ENCODE assay signal across 18 cellular contexts in genomic region chr19:1126984-1127760, GRCh38. TPM values are rescaled to one million over a fixed set of nuclear protein-coding genes. Genes with fewer than 3 reads are reported as not detected.
A peak's percentile ranks its signal among the peaks of the same experiment; 100 is the strongest.
DNase-seq lines count a peak whose midpoint lies in the region; ATAC-seq and TF ChIP-seq lines count a peak whose summit lies in the region.
"Had no signal": no experiment of that assay in that cellular context is flagged by ENCODE, and none has a peak within 500 bp of the region (broad histone marks: within the 10 kb centered on the region; RNA-seq: fewer than 3 reads in every experiment).

No MANE protein-coding gene starts in this region.

- ATAC-seq in stimulated activated naive B cell treated with anti-CD40 and anti-IgM and Interleukin-4, amounts not matched to agents 10 μg/mL and 1 μg/mL and 100 μg/mL, for 72 hours (replicated peaks): no peak
- ATAC-seq in HG03442 (IDR thresholded peaks at IDR 0.05; ENCODE audit: unreplicated experiment) (no peak), HG03159 (IDR thresholded peaks at IDR 0.05; ENCODE audit: unreplicated experiment) (no peak)

- H3K36me3 ChIP-seq in esophagus squamous epithelium: peaks cover 40 to 77% (median 44%) of the 10 kb centered on the region in 3 donors

- peaks cover 1% of the 10 kb centered on the region for H3K36me3 Mint-ChIP-seq in activated naive CD4-positive, alpha-beta T cell treated with anti-CD3 and anti-CD28 coated beads, Interleukin-2, amount 50 U/mL, for 24 hours
- H3K36me3 Mint-ChIP-seq in activated CD4-positive, alpha-beta memory T cell treated with anti-CD3 and anti-CD28 coated beads for 36 hours: peaks cover 26% of the 10 kb centered on the region
- peaks cover 21 to 33% of the 10 kb centered on the region in 2 donors for H3K36me3 Mint-ChIP-seq in stimulated activated naive B cell treated with anti-CD40 and anti-IgM and Interleukin-4, amounts not matched to agents 10 μg/mL and 1 μg/mL and 100 μg/mL, for 72 hours
- H3K36me3 Mint-ChIP-seq: CD4-positive, CD25-positive, alpha-beta regulatory T cell had no signal

- no peak for DNase-seq in activated naive CD4-positive, alpha-beta T cell treated with anti-CD3 and anti-CD28 coated beads, Interleukin-2, amount 50 U/mL, for 16 hours
- no peak for DNase-seq in activated CD4-positive, alpha-beta memory T cell treated with anti-CD3 and anti-CD28 coated beads for 36 hours
- no peak for DNase-seq in esophagus squamous epithelium (lab: John Stamatoyannopoulos, UW)
- DNase-seq in stimulated activated naive B cell treated with anti-CD40 and anti-IgM and Interleukin-4, amounts not matched to agents 10 μg/mL and 1 μg/mL and 100 μg/mL, for 72 hours: no peak
- no peak for DNase-seq in kidney glomerular epithelial cell (lab: John Stamatoyannopoulos, UW)
- DNase-seq: activated CD4-positive, alpha-beta T cell treated with anti-CD3 and anti-CD28 coated beads for 4 hours; activated naive CD4-positive, alpha-beta T cell treated with anti-CD3 and anti-CD28 coated beads, Interleukin-2, amount 10 ng/mL, durations not matched to agents 7 days and 5 days; CD4-positive, CD25-positive, alpha-beta regulatory T cell; effector memory CD4-positive, alpha-beta T cell; GDM1; NCI-H1105 treated with DMSO at 0.1 percent for 48 hours; NCI-H2081 treated with DMSO at 0.1 percent for 48 hours; OCI-M1; Right ventricle myocardium superior had no signal

- peaks cover 49 to 96% (median 63%) of the 10 kb centered on the region in 3 donors for H3K4me1 ChIP-seq in esophagus squamous epithelium

- no peak for TF ChIP-seq POLR2A in esophagus squamous epithelium (IDR thresholded peaks at IDR 0.05)

- CTCF ChIA-PET in activated CD4-positive, alpha-beta memory T cell treated with anti-CD3 and anti-CD28 coated beads for 36 hours (lab: Charles Lee): no interaction called here

- H3K9me3 Mint-ChIP-seq in activated naive CD4-positive, alpha-beta T cell treated with anti-CD3 and anti-CD28 coated beads, Interleukin-2, amount 50 U/mL, for 24 hours: no peaks in the 10 kb centered on the region
- no peaks in the 10 kb centered on the region for H3K9me3 Mint-ChIP-seq in activated CD4-positive, alpha-beta memory T cell treated with anti-CD3 and anti-CD28 coated beads for 36 hours
- no peaks in the 10 kb centered on the region for H3K9me3 Mint-ChIP-seq in stimulated activated naive B cell treated with anti-CD40 and anti-IgM and Interleukin-4, amounts not matched to agents 10 μg/mL and 1 μg/mL and 100 μg/mL, for 72 hours
- H3K9me3 Mint-ChIP-seq: activated naive CD4-positive, alpha-beta T cell treated with anti-CD3 and anti-CD28 coated beads, Interleukin-2, amount 10 ng/mL, durations not matched to agents 7 days and 5 days; CD4-positive, CD25-positive, alpha-beta regulatory T cell; IgD-negative memory B cell had no signal

- peaks cover 14% of the 10 kb centered on the region for H3K4me1 Mint-ChIP-seq in activated naive CD4-positive, alpha-beta T cell treated with anti-CD3 and anti-CD28 coated beads, Interleukin-2, amount 50 U/mL, for 24 hours
- peaks cover 27% of the 10 kb centered on the region for H3K4me1 Mint-ChIP-seq in activated CD4-positive, alpha-beta memory T cell treated with anti-CD3 and anti-CD28 coated beads for 36 hours (ENCODE audit: low read depth)
- peaks cover 17 to 30% of the 10 kb centered on the region in 2 donors for H3K4me1 Mint-ChIP-seq in stimulated activated naive B cell treated with anti-CD40 and anti-IgM and Interleukin-4, amounts not matched to agents 10 μg/mL and 1 μg/mL and 100 μg/mL, for 72 hours

- peak overlapping the region; percentile 40 to 64 (median 56) for H3K27ac ChIP-seq in esophagus squamous epithelium

- H3K27me3 Mint-ChIP-seq in activated naive CD4-positive, alpha-beta T cell treated with anti-CD3 and anti-CD28 coated beads, Interleukin-2, amount 50 U/mL, for 24 hours: no peaks in the 10 kb centered on the region
- no peaks in the 10 kb centered on the region for H3K27me3 Mint-ChIP-seq in activated CD4-positive, alpha-beta memory T cell treated with anti-CD3 and anti-CD28 coated beads for 36 hours
- no peaks in the 10 kb centered on the region for H3K27me3 Mint-ChIP-seq in stimulated activated naive B cell treated with anti-CD40 and anti-IgM and Interleukin-4, amounts not matched to agents 10 μg/mL and 1 μg/mL and 100 μg/mL, for 72 hours
- H3K27me3 Mint-ChIP-seq: activated naive CD4-positive, alpha-beta T cell treated with anti-CD3 and anti-CD28 coated beads, Interleukin-2, amount 10 ng/mL, durations not matched to agents 7 days and 5 days; CD4-positive, CD25-positive, alpha-beta regulatory T cell; IgD-negative memory B cell had no signal

- no peak for TF ChIP-seq CTCF in esophagus squamous epithelium (IDR thresholded peaks at IDR 0.05)

- intact Hi-C loops in activated CD4-positive, alpha-beta memory T cell treated with anti-CD3 and anti-CD28 coated beads for 36 hours (cut with micrococcal nuclease): no loop called here
- intact Hi-C loops in esophagus squamous epithelium (cut with DNase I): no loop called here

- H3K4me3 Mint-ChIP-seq in activated naive CD4-positive, alpha-beta T cell treated with anti-CD3 and anti-CD28 coated beads, Interleukin-2, amount 50 U/mL, for 24 hours: no peak overlapping the region
- no peak overlapping the region for H3K4me3 Mint-ChIP-seq in activated CD4-positive, alpha-beta memory T cell treated with anti-CD3 and anti-CD28 coated beads for 36 hours
- H3K4me3 Mint-ChIP-seq in stimulated activated naive B cell treated with anti-CD40 and anti-IgM and Interleukin-4, amounts not matched to agents 10 μg/mL and 1 μg/mL and 100 μg/mL, for 72 hours: no peak overlapping the region
- H3K4me3 Mint-ChIP-seq: IgD-negative memory B cell had no signal

- peak overlapping the region; percentile 51 for H3K27ac Mint-ChIP-seq in activated naive CD4-positive, alpha-beta T cell treated with anti-CD3 and anti-CD28 coated beads, Interleukin-2, amount 50 U/mL, for 24 hours
- peak overlapping the region; percentile 51 for H3K27ac Mint-ChIP-seq in activated CD4-positive, alpha-beta memory T cell treated with anti-CD3 and anti-CD28 coated beads for 36 hours
- peak overlapping the region; percentile 51 for H3K27ac Mint-ChIP-seq in stimulated activated naive B cell treated with anti-CD40 and anti-IgM and Interleukin-4, amounts not matched to agents 10 μg/mL and 1 μg/mL and 100 μg/mL, for 72 hours
- H3K27ac Mint-ChIP-seq: activated naive CD4-positive, alpha-beta T cell treated with anti-CD3 and anti-CD28 coated beads, Interleukin-2, amount 10 ng/mL, durations not matched to agents 7 days and 5 days; IgD-negative memory B cell had no signal

- POLR2A ChIA-PET in activated CD4-positive, alpha-beta memory T cell treated with anti-CD3 and anti-CD28 coated beads for 36 hours (lab: Charles Lee): interaction anchor here (0.7 kb wide), 1 partner anchor 23 kb away, joined by 3 read pairs; the partner anchor contains the start of gene GPX4

- no peaks in the 10 kb centered on the region for H3K27me3 ChIP-seq in esophagus squamous epithelium

- no peaks in the 10 kb centered on the region for H3K9me3 ChIP-seq in esophagus squamous epithelium

- no peak overlapping the region for H3K4me3 ChIP-seq in esophagus squamous epithelium

- WGBS in esophagus squamous epithelium, 2 donors: 77 to 92% methylated on average over 10 to 15 of the region's 33 CpGs

RNA-seq across cellular contexts. Expression of gene GPX4, which starts 23.4 kb away (rescaled TPM):
- total RNA-seq in activated CD4-positive, alpha-beta memory T cell treated with anti-CD3 and anti-CD28 coated beads for 36 hours: 100 to 1,000 TPM; 274 to 275 TPM
- 100 to 1,000 TPM; 108 to 405 (median 244) TPM for total RNA-seq in esophagus squamous epithelium

RNA-seq across cellular contexts. Expression of gene POLR2E, which starts 32.0 kb away (rescaled TPM):
- 100 to 1,000 TPM; 204 to 207 TPM for total RNA-seq in activated CD4-positive, alpha-beta memory T cell treated with anti-CD3 and anti-CD28 coated beads for 36 hours
- 100 to 1,000 TPM; 113 to 198 (median 166) TPM for total RNA-seq in esophagus squamous epithelium

RNA-seq across cellular contexts. Expression of gene SBNO2, which starts 46.9 kb away (rescaled TPM):
- 100 to 1,000 TPM in 1 of 2 experiments, 10 to 100 TPM in 1; 96.9 to 110 TPM for total RNA-seq in activated CD4-positive, alpha-beta memory T cell treated with anti-CD3 and anti-CD28 coated beads for 36 hours
- total RNA-seq in esophagus squamous epithelium: 10 to 100 TPM; 31.3 to 84.3 (median 68.3) TPM
